ENCODE assay signal across 24 cellular contexts in the genomic region with DNA sequence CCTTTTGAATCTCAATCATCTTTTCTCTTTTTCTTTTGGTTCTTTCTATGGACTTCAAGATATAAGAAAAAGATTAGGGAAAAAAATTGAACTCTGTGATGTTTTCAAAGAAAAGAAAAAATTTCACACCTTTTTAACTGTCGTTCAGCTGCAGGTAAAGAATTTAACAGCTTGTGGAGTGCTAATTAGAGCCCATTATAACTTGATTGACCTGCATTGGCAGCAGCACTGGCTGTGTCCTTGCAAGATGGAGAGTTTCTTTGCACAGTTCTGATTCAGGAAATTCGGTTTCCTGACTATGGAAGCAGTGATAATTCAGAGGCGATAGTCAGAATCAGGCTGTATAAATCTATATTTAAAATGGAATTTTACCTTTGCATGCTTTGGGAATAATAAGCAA.
"Had no signal": no experiment of that assay in that cellular context is flagged by ENCODE, and none has a peak within 500 bp of the region (broad histone marks: within the 10 kb centered on the region; RNA-seq: fewer than 3 reads in every experiment).

No MANE protein-coding gene starts in this region.

- H3K27ac ChIP-seq: neutrophil, pancreas, psoas muscle, right lobe of liver, sigmoid colon, stomach, thoracic aorta, thyroid gland, tibial nerve, upper lobe of left lung, vagina had no signal

- H3K27me3 ChIP-seq: neutrophil, pancreas, right lobe of liver, sigmoid colon, stomach, thyroid gland, tibial nerve, upper lobe of left lung, vagina had no signal

- DNase-seq: naive thymus-derived CD8-positive, alpha-beta T cell; nephron progenitor cell; nucleus accumbens; pancreas; posterior cingulate gyrus; psoas muscle; right cardiac atrium; right lobe of liver; sigmoid colon; small intestine; stimulated activated CD4-positive, alpha-beta T cell treated with anti-CD3 and anti-CD28 coated beads, Interleukin-15, amount 100 ng/mL, for 24 hours; stimulated activated CD4-positive, alpha-beta T cell treated with anti-CD3 and anti-CD28 coated beads, Interleukin-2, amount 100 ng/mL, for 24 hours; stimulated activated CD4-positive, alpha-beta T cell treated with anti-CD3 and anti-CD28 coated beads, Interleukin-2, amount 100 ng/mL, for 48 hours; stimulated activated CD4-positive, alpha-beta T cell treated with anti-CD3 and anti-CD28 coated beads, Interleukin-4, amount 100 ng/mL, for 24 hours; stimulated activated naive B cell treated with anti-CD40 and anti-IgM and Interleukin-4, amounts not matched to agents 10 μg/mL and 1 μg/mL and 100 μg/mL, for 72 hours; stimulated activated naive CD4-positive, alpha-beta T cell treated with Interleukin-2 at 50 U/mL for 16 hours; stomach; thyroid gland; trophoblast cell; upper lobe of left lung had no signal

- H3K36me3 ChIP-seq: neutrophil, pancreas, right lobe of liver, sigmoid colon, stomach, thoracic aorta, thyroid gland, tibial nerve, upper lobe of left lung, vagina had no signal

- H3K4me1 ChIP-seq: pancreas, psoas muscle, right lobe of liver, sigmoid colon, stomach, thyroid gland, tibial nerve, upper lobe of left lung, vagina had no signal

- H3K4me3 ChIP-seq: pancreas, psoas muscle, right lobe of liver, sigmoid colon, stomach, thoracic aorta, thyroid gland, tibial nerve, upper lobe of left lung, vagina had no signal
